Comparison of ENCODE assay signal across 13 cellular contexts in genomic region chrX:103151799-103152198, GRCh38. TPM values are rescaled to one million over a fixed set of nuclear protein-coding genes. Genes with fewer than 3 reads are reported as not detected.
DNase-seq lines count a peak whose midpoint lies in the region; ATAC-seq, FAIRE-seq and TF ChIP-seq lines count a peak whose summit lies in the region.
"Had no signal": no experiment of that assay in that cellular context is flagged by ENCODE, and none has a peak within 500 bp of the region (broad histone marks: within the 10 kb centered on the region; RNA-seq: fewer than 3 reads in every experiment).

No MANE protein-coding gene starts in this region.

- H2AFZ ChIP-seq in IMR-90 (replicated peaks; ENCODE audit: low read length, poor library complexity) (peak overlapping the region; percentile 47), K562 (ENCODE audit: low read depth, low read length) (no peak overlapping the region), mesenchymal stem cell (ENCODE audit: low read depth, low read length) (no peak overlapping the region)

- ATAC-seq in IMR-90 (ENCODE audit: low read depth) (peak; percentile 32), K562 (no peak), HG03571 (IDR thresholded peaks at IDR 0.05; ENCODE audit: unreplicated experiment) (no peak), GM19397 (IDR thresholded peaks at IDR 0.05; ENCODE audit: unreplicated experiment) (no peak)

- BruUV-seq in IMR-90 (replicated peaks; lab: Mats Ljungman, UMichigan) (no TSS peak), K562 (replicated peaks; lab: Mats Ljungman, UMichigan) (no TSS peak)

- no peaks in the 10 kb centered on the region; the same call in 1 of the 2 replicates for H4K20me1 ChIP-seq in IMR-90 (ENCODE audit: insufficient read depth, low read length)
- no peaks in the 10 kb centered on the region for H4K20me1 ChIP-seq in K562 (replicated peaks; ENCODE audit: control insufficient read depth, insufficient read depth, low read length)

- no peak for FAIRE-seq in K562 (lab: Jason Lieb, UNC)
- FAIRE-seq: D721Med had no signal

- H3K9ac ChIP-seq in IMR-90 (ENCODE audit: low read depth, low read length) (no peak overlapping the region), K562 (ENCODE audit: insufficient read depth in 1 of 2, low read depth in 2 of 2, low read length in 2 of 2) (no peak overlapping the region), mesenchymal stem cell (ENCODE audit: low read length) (peak overlapping the region; percentile 40)

- H3K4ac ChIP-seq in IMR-90 (ENCODE audit: low read depth, low read length) (no peak overlapping the region), mesenchymal stem cell (ENCODE audit: low read depth in 1 of 2, low read length in 2 of 2) (no peak overlapping the region)

- dilution Hi-C loops in IMR-90 (cut with HindIII; ENCODE audit: low sequenced_read_pairs, unreplicated experiment) = no loop called here

- no peak overlapping the region for H2AK9ac ChIP-seq in IMR-90 (replicated peaks; ENCODE audit: low read depth, low read length, poor library complexity)

- H4K91ac ChIP-seq in IMR-90 (ENCODE audit: insufficient read depth, low read depth, low read length) (no peak overlapping the region), mesenchymal stem cell (ENCODE audit: low read length) (no peak overlapping the region)

- in situ Hi-C loops in IMR-90 (cut with MboI; ENCODE audit: low sequenced_read_pairs) = loop anchor here (10.0 kb wide), 1 partner anchor 197 kb away; no protein-coding TSS in a partner anchor
- in situ Hi-C loops in K562 (cut with MboI) = no loop called here

- TF ChIP-seq CTCF in IMR-90 (conservative IDR thresholded peaks at IDR 0.05; ENCODE audit: low read depth, low read length) = no peak
- TF ChIP-seq CTCF in K562 (IDR thresholded peaks at IDR 0.05 in 2 of 3, conservative IDR thresholded peaks at IDR 0.05 in 1 of 3; ENCODE audit: insufficient read depth in 2 of 3, low read depth in 1 of 3, low read length in 3 of 3) = no peak
- no peak for TF ChIP-seq CTCF in suprapubic skin (IDR thresholded peaks at IDR 0.05)

- TF ChIP-seq POLR2A in IMR-90 (IDR thresholded peaks at IDR 0.05; ENCODE audit: low read depth, low read length) (no peak), K562 (conservative IDR thresholded peaks at IDR 0.05) (no peak), suprapubic skin (IDR thresholded peaks at IDR 0.05) (no peak)

- intact Hi-C loops in IMR-90 (cut with micrococcal nuclease) (loop anchor here (10.0 kb wide), 1 partner anchor 1087 kb away; no protein-coding TSS in a partner anchor), K562 (cut with micrococcal nuclease) (no loop called here)

- H2BK15ac ChIP-seq in IMR-90 (ENCODE audit: low read depth, low read length) (no peak overlapping the region), mesenchymal stem cell (ENCODE audit: low read depth, poor library complexity, severe bottlenecking) (no peak overlapping the region)

- H3K79me2 ChIP-seq in K562 (ENCODE audit: control insufficient read depth, insufficient read depth, low read length) = no peaks in the 10 kb centered on the region

- no CpG with 5 or more reads among the region's 3 CpGs for WGBS in IMR-90 (ENCODE audit: extremely low coverage in 2 of 2, insufficient read length in 1 of 2), 2 experiments
- WGBS in K562 (ENCODE audit: insufficient coverage, low coverage, missing lambda C conversion rate) = 5% methylated on average over 3 of the region's 3 CpGs
- WGBS in mesenchymal stem cell = no CpG with 5 or more reads among the region's 3 CpGs
- 34% methylated on average over 3 of the region's 3 CpGs for WGBS in suprapubic skin

- POLR2A ChIA-PET in IMR-90 (lab: Charles Lee; ENCODE audit: unreplicated experiment) (no interaction called here), K562 (lab: Yijun Ruan, JAX) (no interaction called here)

- H3K79me1 ChIP-seq in IMR-90 (ENCODE audit: low read depth in 1 of 2, low read length in 2 of 2) = no peaks in the 10 kb centered on the region
- H3K79me1 ChIP-seq in mesenchymal stem cell (replicated peaks; ENCODE audit: low read length, poor library complexity, severe bottlenecking) = no peaks in the 10 kb centered on the region

- H3K27me3 ChIP-seq in IMR-90 (ENCODE audit: control insufficient read depth, insufficient read depth, low read length) (peaks cover 4% of the 10 kb centered on the region), K562 (ENCODE audit: control insufficient read depth in 2 of 2, insufficient read depth in 2 of 2, low read length in 2 of 2) (no peaks in the 10 kb centered on the region), mesenchymal stem cell (ENCODE audit: control insufficient read depth in 1 of 2, insufficient read depth in 1 of 2, low read length in 2 of 2) (peaks cover 0 to 16% of the 10 kb centered on the region in 2 experiments), suprapubic skin (no peaks in the 10 kb centered on the region)

- TF ChIP-seq RAD21 in IMR-90 (IDR thresholded peaks at IDR 0.05; ENCODE audit: low read length) (no peak), K562 (CRISPR knock-in tag; conservative IDR thresholded peaks at IDR 0.05 in 1 of 2, IDR thresholded peaks at IDR 0.05 in 1 of 2) (no peak)

- H3K36me3 ChIP-seq in IMR-90 (ENCODE audit: control insufficient read depth, insufficient read depth, low read length) = no peaks in the 10 kb centered on the region
- H3K36me3 ChIP-seq in K562 (ENCODE audit: control insufficient read depth, insufficient read depth, low read length) = no peaks in the 10 kb centered on the region
- H3K36me3 ChIP-seq in mesenchymal stem cell (ENCODE audit: control insufficient read depth in 1 of 2, insufficient read depth in 2 of 2, low read depth in 1 of 2, low read length in 2 of 2) = no peaks in the 10 kb centered on the region
- H3K36me3 ChIP-seq in suprapubic skin = no peaks in the 10 kb centered on the region

- CTCF ChIA-PET in IMR-90 (lab: Yijun Ruan, JAX) = no interaction called here
- CTCF ChIA-PET in K562 (lab: Yijun Ruan, JAX; ENCODE audit: low intra/inter-chr PET ratio) = no interaction called here

- H3K9me1 ChIP-seq in IMR-90 (ENCODE audit: insufficient read depth, low read length) (no peaks in the 10 kb centered on the region), K562 (ENCODE audit: control insufficient read depth, insufficient read depth, low read length) (no peaks in the 10 kb centered on the region)

- DNase-seq in COR-L47 (lab: John Stamatoyannopoulos, UW) (peak; percentile 36), IMR-90 (no peak), K562 (ENCODE audit: extremely low read depth in 1 of 4, low spot score in 3 of 4) (no peak), mesenchymal stem cell (no peak), suprapubic skin (ENCODE audit: low spot score in 2 of 2) (no peak), dermis blood vessel endothelial cell (no peak)

- no peak overlapping the region for H3K23ac ChIP-seq in IMR-90 (ENCODE audit: low read depth, low read length)
- H3K23ac ChIP-seq in mesenchymal stem cell (ENCODE audit: low read length in 2 of 2) = no peak overlapping the region

- no peaks in the 10 kb centered on the region for H3K9me3 ChIP-seq in IMR-90 (ENCODE audit: control insufficient read depth, insufficient read depth, low read length)
- H3K9me3 ChIP-seq in K562 (replicated peaks; ENCODE audit: control insufficient read depth, insufficient read depth, low read depth, low read length) = no peaks in the 10 kb centered on the region
- no peaks in the 10 kb centered on the region for H3K9me3 ChIP-seq in mesenchymal stem cell (ENCODE audit: control insufficient read depth, low read length)
- no peaks in the 10 kb centered on the region for H3K9me3 ChIP-seq in suprapubic skin

- H3K14ac ChIP-seq in IMR-90 (replicated peaks; ENCODE audit: low read depth, low read length) (no peak overlapping the region), mesenchymal stem cell (ENCODE audit: low read length in 2 of 2) (no peak overlapping the region)

- H2BK120ac ChIP-seq in IMR-90 (ENCODE audit: low read depth, low read length) = no peak overlapping the region
- H2BK120ac ChIP-seq in mesenchymal stem cell (ENCODE audit: low read depth, low read length) = no peak overlapping the region

- no peak overlapping the region for H2BK20ac ChIP-seq in IMR-90 (ENCODE audit: low read depth, low read length)

- H3K4me3 ChIP-seq in IMR-90 (ENCODE audit: insufficient read depth, low read depth, low read length) (no peak overlapping the region), K562 (no peak overlapping the region), mesenchymal stem cell (ENCODE audit: insufficient read depth in 1 of 2, low read depth in 1 of 2, low read length in 2 of 2) (peak overlapping the region in 1 of 2 experiments; percentile 10), suprapubic skin (no peak overlapping the region)
- H3K4me3 ChIP-seq: SK-N-MC had no signal

- H3K4me2 ChIP-seq in IMR-90 (ENCODE audit: low read depth, low read length) = no peak overlapping the region
- H3K4me2 ChIP-seq in K562 (ENCODE audit: insufficient read depth, low read length) = peak overlapping the region; percentile 33; the same call in 1 of the 2 replicates
- H3K4me2 ChIP-seq in mesenchymal stem cell (ENCODE audit: low read length, poor library complexity, severe bottlenecking) = peak overlapping the region; percentile 37

- no peak overlapping the region for H3K56ac ChIP-seq in IMR-90 (ENCODE audit: extremely low read depth, insufficient read depth, low read length)

- H3K4me1 ChIP-seq in IMR-90 (ENCODE audit: control insufficient read depth, insufficient read depth, low read length) = no peaks in the 10 kb centered on the region
- peaks cover 0 to 6% of the 10 kb centered on the region in 2 experiments; a peak in 3 of 5 replicates for H3K4me1 ChIP-seq in K562 (replicated peaks in 1 of 2; ENCODE audit: control insufficient read depth in 2 of 2, insufficient read depth in 2 of 2, low read length in 2 of 2)
- no peaks in the 10 kb centered on the region for H3K4me1 ChIP-seq in mesenchymal stem cell (ENCODE audit: control insufficient read depth, insufficient read depth, low read depth, low read length)
- no peaks in the 10 kb centered on the region for H3K4me1 ChIP-seq in suprapubic skin

- TF ChIP-seq EP300 in K562 (IDR thresholded peaks at IDR 0.05; ENCODE audit: low read length) (no peak), suprapubic skin (IDR thresholded peaks at IDR 0.05) (no peak)

- no peak overlapping the region for H2BK12ac ChIP-seq in mesenchymal stem cell (ENCODE audit: low read length in 2 of 2)

- H2AK5ac ChIP-seq in IMR-90 (ENCODE audit: low read depth, low read length) = no peak overlapping the region
- H2AK5ac ChIP-seq in mesenchymal stem cell (ENCODE audit: low read length, severe bottlenecking) = no peak overlapping the region

- no peak overlapping the region for H3K18ac ChIP-seq in IMR-90 (ENCODE audit: low read depth, low read length)
- H3K18ac ChIP-seq in mesenchymal stem cell (ENCODE audit: low read depth in 1 of 2, low read length in 2 of 2) = no peak overlapping the region

- H4K8ac ChIP-seq in IMR-90 (ENCODE audit: low read depth in 2 of 2, low read length in 2 of 2) (no peak overlapping the region), mesenchymal stem cell (ENCODE audit: low read length) (no peak overlapping the region)

- no peak overlapping the region for H3K27ac ChIP-seq in IMR-90 (ENCODE audit: insufficient read depth, low read length)
- H3K27ac ChIP-seq in K562 (ENCODE audit: extremely low read depth, low read depth, low read length) = no peak overlapping the region
- H3K27ac ChIP-seq in mesenchymal stem cell (ENCODE audit: low read length, poor library complexity, severe bottlenecking) = peak overlapping the region; percentile 67
- H3K27ac ChIP-seq in suprapubic skin = no peak overlapping the region
- H3K27ac ChIP-seq: SK-N-MC had no signal

- no peak overlapping the region for H4K5ac ChIP-seq in IMR-90 (ENCODE audit: low read depth, low read length)

- H2BK5ac ChIP-seq in IMR-90 (ENCODE audit: low read depth, low read length, poor library complexity, severe bottlenecking) (no peak overlapping the region), mesenchymal stem cell (ENCODE audit: low read depth, low read length, poor library complexity, severe bottlenecking) (no peak overlapping the region)

RNA-seq across cellular contexts. Expression of gene NXF3, which starts 58.9 kb away (rescaled TPM):
- total RNA-seq in IMR-90 (2012; rRNA removed) = not detected in 2 replicates
- not detected in 2 replicates for polyA plus RNA-seq in IMR-90 (2012; rRNA removed)
- not detected in 2 replicates for polyA plus RNA-seq in IMR-90 (2012; cell fraction: cytosol; rRNA removed)
- 0.15 and 0.40 TPM in 2 replicates for polyA plus RNA-seq in IMR-90 (2012; cell fraction: nucleus; rRNA removed; ENCODE audit: low replicate concordance)
- total RNA-seq in K562 (2011; cell fraction: chromatin; rRNA removed; ENCODE audit: low replicate concordance) = 0.95 and 1.6 TPM in 2 replicates
- total RNA-seq in K562 (2011; cell fraction: nucleolus; rRNA removed) = 0.17 and 0.53 TPM in 2 replicates
- total RNA-seq in K562 (2011; cell fraction: nucleoplasm; rRNA removed) = 0.66 and 0.99 TPM in 2 replicates
- total RNA-seq in K562 (2014; rRNA removed) = not detected in 2 replicates
- 0.13 and 0.33 TPM in 2 replicates for total RNA-seq in K562 (2014; rRNA removed; fragmentation: Illumina TruSeq; extraction: Trizol)
- total RNA-seq in K562 (2015; rRNA removed; fragmentation: Illumina TruSeq; extraction: Trizol) = 0.23 TPM in 1 of 2 replicates, not detected in the other
- 0.40 TPM in 1 of 2 replicates, not detected in the other for total RNA-seq in K562 (2021)
- 0.28 and 1.2 TPM in 2 replicates for polyA plus RNA-seq in K562 (2011; rRNA removed)
- polyA plus RNA-seq in K562 (2011; cell fraction: cytosol; rRNA removed) = 0.16 and 0.63 TPM in 2 replicates
- polyA plus RNA-seq in K562 (2011; cell fraction: nucleus; rRNA removed) = 4.5 and 4.6 TPM in 2 replicates
- polyA plus RNA-seq in K562 (2012) = 0.13 and 1.5 TPM in 2 replicates
- 0.15 and 0.21 TPM in 2 replicates for polyA plus RNA-seq in K562 (2014; fragmentation: Illumina TruSeq; extraction: Trizol)
- polyA plus RNA-seq in K562 (2014; fragmentation: Nextera tagmentation; extraction: Ambion mirVana) = under 1 TPM; 0.18 to 0.24 TPM
- 0.33 and 1.5 TPM in 2 replicates for polyA plus RNA-seq in K562 (2014; rRNA removed)
- 0.27 and 0.28 TPM in 2 replicates for polyA minus RNA-seq in K562 (2011; rRNA and poly(A)+ RNA removed)
- not detected in 2 replicates for polyA minus RNA-seq in K562 (2011; cell fraction: cytosol; rRNA and poly(A)+ RNA removed)
- polyA minus RNA-seq in K562 (2011; cell fraction: nucleus; rRNA and poly(A)+ RNA removed) = 0.78 TPM in 1 of 2 replicates, not detected in the other
- polyA plus RNA-seq in mesenchymal stem cell (2013, experiment 1 of 2) = not detected
- not detected for polyA plus RNA-seq in mesenchymal stem cell (2013, experiment 2 of 2)
- 1 to 10 TPM in 1 of 4 donors, under 1 TPM in 1, not detected in 2; 0.93 to 4.8 TPM for total RNA-seq in suprapubic skin
- not detected in 2 replicates for total RNA-seq in dermis blood vessel endothelial cell
- total RNA-seq: activated CD8-positive, alpha-beta memory T cell treated with anti-CD3 and anti-CD28 coated beads for 36 hours; glomerular endothelial cell; H9 had no signal
